Comparison of ENCODE assay signal across 8 cellular contexts in genomic region chr3:108221911-108222812, GRCh38. TPM values are rescaled to one million over a fixed set of nuclear protein-coding genes. Genes with fewer than 3 reads are reported as not detected.
DNase-seq lines count a peak whose midpoint lies in the region; ATAC-seq, FAIRE-seq and TF ChIP-seq lines count a peak whose summit lies in the region.

Gene IFT57, minus strand, starts transcription at chr3:108222424. Its CDS starts 102 bp downstream, at chr3:108222322.

- peak within 1 kb of the TSS; percentile 92 for H3K4me2 ChIP-seq in HepG2 (ENCODE audit: low read depth, low read length)

- in situ Hi-C loops in HepG2 (cut with HindIII; ENCODE audit: extremely low pct_ligation_motif_present, low pct_unique_long_range_greater_than_20kb) = no loop called here

- H3K79me2 ChIP-seq in HepG2 (ENCODE audit: insufficient read depth, low read length) = no peaks in the 10 kb centered on the region

- TF ChIP-seq CTCF in HepG2 (CRISPR knock-in tag; IDR thresholded peaks at IDR 0.05) = no peak

- TSS peak; percentile 70 for BruUV-seq in HepG2 (replicated peaks; lab: Mats Ljungman, UMichigan)

- H3K4me1 ChIP-seq in HepG2 (ENCODE audit: insufficient read depth, low read length) = peaks cover 23% of the 10 kb centered on the region

- TF ChIP-seq POLR2A in HepG2 (IDR thresholded peaks at IDR 0.05; ENCODE audit: insufficient read depth in 1 of 2, low read depth in 2 of 2, low read length in 2 of 2) = peak in 1 of 2 experiments; percentile 51; a peak in 2 of 4 replicates

- POLR2A ChIA-PET in HepG2 (lab: Yijun Ruan, JAX) = no interaction called here

- CTCF ChIA-PET in HepG2 (lab: Yijun Ruan, JAX; ENCODE audit: low intra/inter-chr PET ratio, low total read pairs) = no interaction called here

- H2AFZ ChIP-seq in HepG2 (ENCODE audit: low read length) = peak within 1 kb of the TSS; percentile 83

- peak within 1 kb of the TSS; percentile 75 for H3K9ac ChIP-seq in HepG2 (ENCODE audit: insufficient read depth, low read depth, low read length)

- H4K20me1 ChIP-seq in HepG2 (ENCODE audit: insufficient read depth, low read length) = no peaks in the 10 kb centered on the region

- peak; percentile 51 for FAIRE-seq in HepG2 (lab: Jason Lieb, UNC)

- TF ChIP-seq EP300 in HepG2 (IDR thresholded peaks at IDR 0.05; ENCODE audit: low read depth in 2 of 2, low read length in 2 of 2) (no peak), HepG2 (CRISPR knock-in tag; IDR thresholded peaks at IDR 0.05; ENCODE audit: borderline replicate concordance) (no peak)

- H3K36me3 ChIP-seq in HepG2 (replicated peaks in 1 of 2; ENCODE audit: control insufficient read depth in 1 of 2, insufficient read depth in 2 of 2, low read length in 2 of 2) = no peaks in the 10 kb centered on the region

- no peaks in the 10 kb centered on the region; a peak in 1 of 5 replicates for H3K27me3 ChIP-seq in HepG2 (ENCODE audit: control insufficient read depth in 1 of 2, insufficient read depth in 2 of 2, low read length in 2 of 2)

- 0% methylated on average over 17 of the region's 57 CpGs for WGBS in HepG2 (ENCODE audit: low lambda C conversion rate)

- H3K27ac ChIP-seq in HepG2 (ENCODE audit: extremely low read length, insufficient read depth, low read length) = peak within 1 kb of the TSS; percentile 37

- TF ChIP-seq RAD21 in HepG2 (CRISPR knock-in tag; IDR thresholded peaks at IDR 0.05) = no peak

- peak within 1 kb of the TSS; percentile 79 to 87 (median 82) for H3K4me3 ChIP-seq in HepG2 (replicated peaks in 1 of 3; ENCODE audit: insufficient read depth in 1 of 3, low read depth in 2 of 3, low read length in 3 of 3)

- no peaks in the 10 kb centered on the region for H3K9me3 ChIP-seq in HepG2 (ENCODE audit: low read length)

- intact Hi-C loops in HepG2 (cut with micrococcal nuclease; ENCODE audit: unreplicated experiment) = no loop called here

- DNase-seq in C1 segment of cervical spinal cord (lab: John Stamatoyannopoulos, UW) (peak; percentile 66 to 98 (median 94)), NCI-H774 (lab: John Stamatoyannopoulos, UW) (peak; percentile 88), dermis microvascular lymphatic vessel endothelial cell (ENCODE audit: low read depth in 2 of 2) (peak; percentile 96 to 99), HepG2 (ENCODE audit: low spot score) (peak; percentile 94)
- DNase-seq in activated CD4-positive, alpha-beta T cell treated with anti-CD3 and anti-CD28 coated beads, Interleukin-2, amount 50 U/mL, for 48 hours = peak; percentile 94 to 96
- DNase-seq in stimulated activated CD4-positive, alpha-beta T cell treated with anti-CD3 and anti-CD28 coated beads, Interleukin-4, amount 100 ng/mL, for 1 hour = peak; percentile 90

- peak; percentile 96 for ATAC-seq in GM19395 (IDR thresholded peaks at IDR 0.05; ENCODE audit: unreplicated experiment)
- ATAC-seq in HG03565 (IDR thresholded peaks at IDR 0.05; ENCODE audit: unreplicated experiment) = peak; percentile 87
- peak; percentile 98 for ATAC-seq in HepG2

TF ChIP-seq in HepG2, 621 proteins besides CTCF, POLR2A, EP300 and RAD21 (continues in another document):
- no peak for TF ChIP-seq ZBTB1 (CRISPR knock-in tag; IDR thresholded peaks at IDR 0.05; ENCODE audit: borderline replicate concordance)
- TF ChIP-seq ISX (CRISPR knock-in tag; conservative IDR thresholded peaks at IDR 0.05) = 0 out of 2 replicates have a peak, but pooled peaks have one; percentile 59
- peak; percentile 64; the same call in 1 of the 2 replicates for TF ChIP-seq POGZ (CRISPR knock-in tag; IDR thresholded peaks at IDR 0.05)
- no peak for TF ChIP-seq TP53 (CRISPR knock-in tag; conservative IDR thresholded peaks at IDR 0.05)
- peak; percentile 73 for TF ChIP-seq NFYC (CRISPR knock-in tag; IDR thresholded peaks at IDR 0.05)
- peak; percentile 82; the same call in 1 of the 2 replicates for TF ChIP-seq ZNF225 (CRISPR knock-in tag; IDR thresholded peaks at IDR 0.05)
- 0 out of 2 replicates have a peak, but pooled peaks have one; percentile 40 for TF ChIP-seq NKX3-1 (CRISPR knock-in tag; IDR thresholded peaks at IDR 0.05)
- TF ChIP-seq ZFY (CRISPR knock-in tag; IDR thresholded peaks at IDR 0.05) = peak; percentile 99
- 0 out of 2 replicates have a peak, but pooled peaks have one; percentile 21 for TF ChIP-seq ZNF414 (CRISPR knock-in tag; IDR thresholded peaks at IDR 0.05)
- TF ChIP-seq PHF20 (CRISPR knock-in tag; IDR thresholded peaks at IDR 0.05) = peak; percentile 49
- TF ChIP-seq ZNF263 (CRISPR knock-in tag; IDR thresholded peaks at IDR 0.05) = peak; percentile 72
- peak; percentile 66; the same call in 1 of the 2 replicates for TF ChIP-seq MYC (CRISPR knock-in tag; IDR thresholded peaks at IDR 0.05; ENCODE audit: borderline replicate concordance)
- no peak for TF ChIP-seq IRF9 (CRISPR knock-in tag; IDR thresholded peaks at IDR 0.05; ENCODE audit: borderline replicate concordance)
- TF ChIP-seq KAT8 (CRISPR knock-in tag; IDR thresholded peaks at IDR 0.05) = peak; percentile 51; the same call in 1 of the 2 replicates
- peak; percentile 66; the same call in 1 of the 2 replicates for TF ChIP-seq YEATS4 (CRISPR knock-in tag; IDR thresholded peaks at IDR 0.05; ENCODE audit: borderline replicate concordance)
- TF ChIP-seq ZNF563 (CRISPR knock-in tag; IDR thresholded peaks at IDR 0.05) = peak; percentile 26; the same call in 1 of the 2 replicates
- no peak for TF ChIP-seq ZC3H13 (CRISPR knock-in tag; IDR thresholded peaks at IDR 0.05)
- TF ChIP-seq MED1 (CRISPR knock-in tag; IDR thresholded peaks at IDR 0.05) = 0 out of 2 replicates have a peak, but pooled peaks have one; percentile 14
- TF ChIP-seq RBFOX2 (IDR thresholded peaks at IDR 0.05; ENCODE audit: low read depth, low read length) = peak; percentile 51

RNA-seq across cellular contexts. Expression of gene IFT57, which starts in this region (rescaled TPM):
- total RNA-seq in dermis microvascular lymphatic vessel endothelial cell = 25.9 and 28.4 TPM in 2 replicates
- total RNA-seq in HepG2 (2016; rRNA removed; fragmentation: Illumina TruSeq; extraction: Trizol) = 14.5 and 18.0 TPM in 2 replicates
- total RNA-seq in HepG2 (2016; cell fraction: cytosol; rRNA removed; fragmentation: Illumina TruSeq; extraction: Trizol; ENCODE audit: low read depth) = 5.9 and 8.5 TPM in 2 replicates
- total RNA-seq in HepG2 (2016; cell fraction: insoluble cytoplasmic fraction; rRNA removed; fragmentation: Illumina TruSeq; extraction: Trizol) = 15.8 and 16.4 TPM in 2 replicates
- 21.3 and 21.6 TPM in 2 replicates for total RNA-seq in HepG2 (2016; cell fraction: membrane; rRNA removed; fragmentation: Illumina TruSeq; extraction: Trizol)
- total RNA-seq in HepG2 (2016; cell fraction: nucleus; rRNA removed; fragmentation: Illumina TruSeq; extraction: Trizol) = 9.6 and 11.6 TPM in 2 replicates
- polyA plus RNA-seq in HepG2 (2011; rRNA removed) = 5.5 and 5.8 TPM in 2 replicates
- polyA plus RNA-seq in HepG2 (2011; cell fraction: cytosol; rRNA removed) = 3.3 and 4.4 TPM in 2 replicates
- polyA plus RNA-seq in HepG2 (2011; cell fraction: nucleus; rRNA removed) = 3.4 and 4.4 TPM in 2 replicates
- 3.5 and 4.3 TPM in 2 replicates for polyA plus RNA-seq in HepG2 (2012)
- polyA plus RNA-seq in HepG2 (2016; cell fraction: cytosol; fragmentation: Illumina TruSeq; extraction: Trizol; ENCODE audit: low read depth) = 12.1 and 16.1 TPM in 2 replicates
- 16.2 and 17.9 TPM in 2 replicates for polyA plus RNA-seq in HepG2 (2016; cell fraction: insoluble cytoplasmic fraction; fragmentation: Illumina TruSeq; extraction: Trizol; ENCODE audit: low read depth)
- polyA plus RNA-seq in HepG2 (2016; cell fraction: membrane; fragmentation: Illumina TruSeq; extraction: Trizol; ENCODE audit: low read depth) = 15.0 and 18.0 TPM in 2 replicates
- 14.1 and 17.2 TPM in 2 replicates for polyA plus RNA-seq in HepG2 (2016; cell fraction: nucleus; fragmentation: Illumina TruSeq; extraction: Trizol; ENCODE audit: insufficient read depth, low read depth)
- 2.8 TPM in 1 of 2 replicates, not detected in the other for polyA minus RNA-seq in HepG2 (2011; rRNA and poly(A)+ RNA removed; ENCODE audit: low replicate concordance)
- polyA minus RNA-seq in HepG2 (2011; cell fraction: cytosol; rRNA and poly(A)+ RNA removed) = 2.9 and 5.8 TPM in 2 replicates
- 5.8 and 7.5 TPM in 2 replicates for polyA minus RNA-seq in HepG2 (2011; cell fraction: nucleus; rRNA and poly(A)+ RNA removed)

Comparison
In these comparisons a context has a peak if more than half of its experiments do, and no peak if none do; other contexts are left out.
1. Peak in every context shown above with its lines: DNase-seq, ATAC-seq, H3K4me3 ChIP-seq and H3K27ac ChIP-seq.